Comparison of ENCODE assay signal across 20 cellular contexts in genomic region chr9:131288217-131288616, GRCh38. TPM values are rescaled to one million over a fixed set of nuclear protein-coding genes. Genes with fewer than 3 reads are reported as not detected.
"Had no signal": no experiment of that assay in that cellular context is flagged by ENCODE, and none has a peak within 500 bp of the region (broad histone marks: within the 10 kb centered on the region; RNA-seq: fewer than 3 reads in every experiment).

No MANE protein-coding gene starts in this region.

- H3K36me3 ChIP-seq: pancreas, stomach, suprapubic skin, tibial nerve had no signal

- H3K4me3 Mint-ChIP-seq: activated B cell treated with CpG ODN at 0.5 μM for 24 hours; activated naive CD4-positive, alpha-beta T cell treated with anti-CD3 and anti-CD28 coated beads for 36 hours; dendritic cell treated with granulocyte-macrophage colony-stimulating factor and Interleukin-4, amounts not matched to agents 40 ng/mL and 50 ng/mL, for 4 days; stimulated activated memory B cell treated with anti-CD40 and anti-IgM and Interleukin-4, amounts not matched to agents 10 μg/mL and 1 μg/mL and 100 μg/mL, for 72 hours had no signal

- H3K27ac Mint-ChIP-seq: activated B cell treated with CpG ODN at 0.5 μM for 24 hours; activated naive CD4-positive, alpha-beta T cell treated with anti-CD3 and anti-CD28 coated beads for 36 hours; dendritic cell treated with granulocyte-macrophage colony-stimulating factor and Interleukin-4, amounts not matched to agents 40 ng/mL and 50 ng/mL, for 4 days; nephron; stimulated activated memory B cell treated with anti-CD40 and anti-IgM and Interleukin-4, amounts not matched to agents 10 μg/mL and 1 μg/mL and 100 μg/mL, for 72 hours had no signal

- ATAC-seq: pancreas; stimulated activated memory B cell treated with anti-CD40 and anti-IgM and Interleukin-4, amounts not matched to agents 10 μg/mL and 1 μg/mL and 100 μg/mL, for 72 hours had no signal

- H3K9me3 ChIP-seq: pancreas, stomach, suprapubic skin, tibial nerve had no signal

- H3K9me3 Mint-ChIP-seq: activated B cell treated with CpG ODN at 0.5 μM for 24 hours; activated naive CD4-positive, alpha-beta T cell treated with anti-CD3 and anti-CD28 coated beads for 36 hours; dendritic cell treated with granulocyte-macrophage colony-stimulating factor and Interleukin-4, amounts not matched to agents 40 ng/mL and 50 ng/mL, for 4 days; nephron; stimulated activated memory B cell treated with anti-CD40 and anti-IgM and Interleukin-4, amounts not matched to agents 10 μg/mL and 1 μg/mL and 100 μg/mL, for 72 hours had no signal

- H3K27ac ChIP-seq: hepatocyte, pancreas, suprapubic skin had no signal

- H3K36me3 Mint-ChIP-seq: stimulated activated memory B cell treated with anti-CD40 and anti-IgM and Interleukin-4, amounts not matched to agents 10 μg/mL and 1 μg/mL and 100 μg/mL, for 72 hours had no signal

- H3K4me1 ChIP-seq: pancreas had no signal

- H3K27me3 Mint-ChIP-seq: activated B cell treated with CpG ODN at 0.5 μM for 24 hours; stimulated activated memory B cell treated with anti-CD40 and anti-IgM and Interleukin-4, amounts not matched to agents 10 μg/mL and 1 μg/mL and 100 μg/mL, for 72 hours had no signal

- H3K27me3 ChIP-seq: pancreas had no signal

- H3K4me1 Mint-ChIP-seq: stimulated activated memory B cell treated with anti-CD40 and anti-IgM and Interleukin-4, amounts not matched to agents 10 μg/mL and 1 μg/mL and 100 μg/mL, for 72 hours had no signal

- H3K4me3 ChIP-seq: hepatocyte, pancreas, smooth muscle cell, stomach, suprapubic skin, tibial nerve had no signal

- DNase-seq: activated B cell treated with CpG ODN at 0.5 μM for 24 hours; activated CD4-positive, alpha-beta T cell treated with anti-CD3 and anti-CD28 coated beads for 4 hours; activated CD4-positive, alpha-beta T cell treated with anti-CD3 and anti-CD28 coated beads, Interleukin-2, amount 50 U/mL, for 48 hours; activated naive CD4-positive, alpha-beta T cell treated with anti-CD3 and anti-CD28 coated beads for 36 hours; activated T-cell treated with anti-CD3 and anti-CD28 coated beads, Interleukin-2, amount 50 U/mL, for 48 hours; amygdala; effector CD4-positive, alpha-beta T cell; kidney glomerular epithelial cell; pancreas; stimulated activated CD4-positive, alpha-beta T cell treated with anti-CD3 and anti-CD28 coated beads, Interleukin-15, amount 100 ng/mL, for 24 hours; stomach; T-helper 9 cell had no signal

RNA-seq across cellular contexts. Expression of gene PLPP7, which starts 1.3 kb away (rescaled TPM):
- total RNA-seq: T-helper 1 cell treated with Interleukin-12 subunit alpha and Interleukin-12 subunit beta and Interleukin-4 antibody, amounts not matched to agents 30 ng/mL and 1 ng/mL, for 36 hours had no signal

RNA-seq across cellular contexts. Expression of gene FAM78A, which starts 11.9 kb away (rescaled TPM):
- polyA plus RNA-seq: hepatocyte had no signal
